Comparison of ENCODE assay signal across 1 cellular context in the genomic region with DNA sequence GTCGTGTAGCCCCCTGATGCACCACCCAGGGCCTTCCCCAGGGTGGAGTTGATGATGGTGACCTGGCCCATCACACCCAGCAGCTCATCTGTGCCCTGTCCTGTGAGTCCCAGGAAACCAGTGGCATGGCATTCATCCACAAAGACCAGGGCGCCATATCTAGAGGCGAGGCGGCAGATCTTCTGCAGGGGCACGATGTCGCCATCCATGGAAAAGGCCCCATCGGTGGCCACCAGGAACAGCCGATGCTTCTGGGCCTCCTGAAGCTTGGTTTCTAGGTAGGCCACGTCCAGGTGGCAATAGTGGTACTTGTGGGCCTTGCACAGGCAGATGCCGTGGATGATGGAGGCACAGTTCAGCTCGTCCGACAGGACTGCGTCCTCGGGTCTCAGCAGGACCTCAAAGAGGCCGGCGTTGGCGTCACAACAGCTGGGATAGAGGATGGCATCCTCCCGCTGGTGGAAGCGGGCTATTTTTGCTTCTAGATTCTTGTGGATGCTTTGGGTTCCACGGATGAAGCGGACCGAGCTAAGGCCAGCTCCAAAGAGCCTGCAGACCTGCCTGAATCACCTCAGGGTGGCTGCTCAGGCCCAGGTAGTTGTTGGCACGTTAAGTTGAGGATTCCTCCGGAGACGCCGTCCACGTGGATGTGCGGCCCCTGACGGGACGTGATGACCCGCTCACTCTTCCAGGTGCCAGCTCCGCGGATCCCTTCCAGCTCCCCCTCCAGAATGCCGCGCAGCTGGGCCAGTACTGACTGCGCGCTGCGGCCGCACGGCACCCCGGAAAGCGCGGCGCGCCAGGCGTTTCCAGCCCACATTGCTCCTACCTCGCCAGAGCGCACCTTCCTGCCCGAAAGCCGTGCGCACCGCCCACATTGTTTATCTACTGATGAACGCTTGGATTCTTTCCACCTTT.
TF ChIP-seq lines count a peak whose summit lies in the region.

No MANE protein-coding gene starts in this region.

TF ChIP-seq in GM23338, 12 proteins besides CTCF, POLR2A, EP300 and RAD21 (continued from another document):
- TF ChIP-seq, protein P1, sequence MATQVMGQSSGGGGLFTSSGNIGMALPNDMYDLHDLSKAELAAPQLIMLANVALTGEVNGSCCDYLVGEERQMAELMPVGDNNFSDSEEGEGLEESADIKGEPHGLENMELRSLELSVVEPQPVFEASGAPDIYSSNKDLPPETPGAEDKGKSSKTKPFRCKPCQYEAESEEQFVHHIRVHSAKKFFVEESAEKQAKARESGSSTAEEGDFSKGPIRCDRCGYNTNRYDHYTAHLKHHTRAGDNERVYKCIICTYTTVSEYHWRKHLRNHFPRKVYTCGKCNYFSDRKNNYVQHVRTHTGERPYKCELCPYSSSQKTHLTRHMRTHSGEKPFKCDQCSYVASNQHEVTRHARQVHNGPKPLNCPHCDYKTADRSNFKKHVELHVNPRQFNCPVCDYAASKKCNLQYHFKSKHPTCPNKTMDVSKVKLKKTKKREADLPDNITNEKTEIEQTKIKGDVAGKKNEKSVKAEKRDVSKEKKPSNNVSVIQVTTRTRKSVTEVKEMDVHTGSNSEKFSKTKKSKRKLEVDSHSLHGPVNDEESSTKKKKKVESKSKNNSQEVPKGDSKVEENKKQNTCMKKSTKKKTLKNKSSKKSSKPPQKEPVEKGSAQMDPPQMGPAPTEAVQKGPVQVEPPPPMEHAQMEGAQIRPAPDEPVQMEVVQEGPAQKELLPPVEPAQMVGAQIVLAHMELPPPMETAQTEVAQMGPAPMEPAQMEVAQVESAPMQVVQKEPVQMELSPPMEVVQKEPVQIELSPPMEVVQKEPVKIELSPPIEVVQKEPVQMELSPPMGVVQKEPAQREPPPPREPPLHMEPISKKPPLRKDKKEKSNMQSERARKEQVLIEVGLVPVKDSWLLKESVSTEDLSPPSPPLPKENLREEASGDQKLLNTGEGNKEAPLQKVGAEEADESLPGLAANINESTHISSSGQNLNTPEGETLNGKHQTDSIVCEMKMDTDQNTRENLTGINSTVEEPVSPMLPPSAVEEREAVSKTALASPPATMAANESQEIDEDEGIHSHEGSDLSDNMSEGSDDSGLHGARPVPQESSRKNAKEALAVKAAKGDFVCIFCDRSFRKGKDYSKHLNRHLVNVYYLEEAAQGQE (IDR thresholded peaks at IDR 0.05; ENCODE audit: unreplicated experiment), result no peak
